Comparison of ENCODE assay signal across 1 cellular context in genomic region chr4:40232610-40233009, GRCh38.
TF ChIP-seq lines count a peak whose summit lies in the region.

No MANE protein-coding gene starts in this region.

TF ChIP-seq in GM23338, 12 proteins besides CTCF, POLR2A, EP300 and RAD21:
- no peak for TF ChIP-seq ZNF114 (CRISPR knock-in tag; IDR thresholded peaks at IDR 0.05)
- no peak for TF ChIP-seq EZH2 (IDR thresholded peaks at IDR 0.05; ENCODE audit: low read depth, unreplicated experiment)
- no peak for TF ChIP-seq STAT1 (IDR thresholded peaks at IDR 0.05; ENCODE audit: unreplicated experiment)
- TF ChIP-seq JUNB (IDR thresholded peaks at IDR 0.05; ENCODE audit: unreplicated experiment): no peak
- TF ChIP-seq CREB1 (CRISPR knock-in tag; IDR thresholded peaks at IDR 0.05; ENCODE audit: low read depth): no peak
- TF ChIP-seq EZH2phosphoT487 (IDR thresholded peaks at IDR 0.05; ENCODE audit: unreplicated experiment): no peak
- TF ChIP-seq ZNF331 (CRISPR knock-in tag; IDR thresholded peaks at IDR 0.05; ENCODE audit: low read depth): no peak
- no peak for TF ChIP-seq NANOG (IDR thresholded peaks at IDR 0.05; ENCODE audit: borderline replicate concordance)
- TF ChIP-seq ZNF462 (CRISPR knock-in tag; IDR thresholded peaks at IDR 0.05): no peak
TF ChIP-seq in GM23338: peak in this region for 0.
